8 cellular contexts compared by ENCODE assay signal in genomic region chr10:13784067-13784466, GRCh38.
A peak's percentile ranks its signal among the peaks of the same experiment; 100 is the strongest.
DNase-seq lines count a peak whose midpoint lies in the region; ATAC-seq and TF ChIP-seq lines count a peak whose summit lies in the region.

No MANE protein-coding gene starts in this region.

- H3K9me3 ChIP-seq in AG04450 (ENCODE audit: control insufficient read depth, insufficient read depth, low read length) (no peaks in the 10 kb centered on the region), Panc1 (ENCODE audit: control insufficient read depth, insufficient read depth, low read depth, low read length) (no peaks in the 10 kb centered on the region), fibroblast of lung (ENCODE audit: control insufficient read depth, insufficient read depth, low read depth, low read length) (no peaks in the 10 kb centered on the region), stomach (no peaks in the 10 kb centered on the region)

- H3K4me1 ChIP-seq in Panc1 (ENCODE audit: control insufficient read depth, insufficient read depth, low read length): no peaks in the 10 kb centered on the region
- peaks cover 13% of the 10 kb centered on the region for H3K4me1 ChIP-seq in fibroblast of lung (ENCODE audit: control insufficient read depth, extremely low read depth, insufficient read depth, low read length)
- H3K4me1 ChIP-seq in stomach: peaks cover 7 to 27% (median 17%) of the 10 kb centered on the region in 4 donors

- BruUV-seq in Panc1 (replicated peaks; lab: Mats Ljungman, UMichigan): no TSS peak

- WGBS in stomach, 5 donors: 51 to 87% (median 65%) methylated on average over 2 of the region's 2 CpGs

- H3K4me2 ChIP-seq in fibroblast of lung (ENCODE audit: extremely low read depth, insufficient read depth, low read length): no peak overlapping the region

- intact Hi-C loops in Panc1 (cut with micrococcal nuclease; ENCODE audit: unreplicated experiment): loop anchor here (10.0 kb wide), 1 partner anchor 311 kb away; no protein-coding TSS in a partner anchor
- intact Hi-C loops in stomach (cut with DNase I; ENCODE audit: low total_unique reads): no loop called here

- no peak for TF ChIP-seq EP300 in stomach (IDR thresholded peaks at IDR 0.05)

- TF ChIP-seq CTCF in AG04450 (IDR thresholded peaks at IDR 0.05; ENCODE audit: low read depth, low read length) (peak; percentile 32), GM12865 (IDR thresholded peaks at IDR 0.05; ENCODE audit: insufficient read depth, low read depth, low read length, missing control alignments) (peak; percentile 32), Panc1 (IDR thresholded peaks at IDR 0.05) (peak; percentile 59), fibroblast of lung (conservative IDR thresholded peaks at IDR 0.05 in 1 of 2, IDR thresholded peaks at IDR 0.05 in 1 of 2; ENCODE audit: low read depth in 1 of 2, low read length in 2 of 2) (peak in 1 of 2 donors; percentile 18), stomach (IDR thresholded peaks at IDR 0.05) (no peak)

- no peak overlapping the region for H2AFZ ChIP-seq in fibroblast of lung (ENCODE audit: low read length)

- H3K4me3 ChIP-seq in AG04450 (ENCODE audit: low read depth, low read length): no peak overlapping the region
- no peak overlapping the region for H3K4me3 ChIP-seq in GM12865 (ENCODE audit: low read depth, low read length)
- H3K4me3 ChIP-seq in Panc1 (ENCODE audit: low read depth in 2 of 2, low read length in 2 of 2): no peak overlapping the region
- no peak overlapping the region for H3K4me3 ChIP-seq in fibroblast of lung (replicated peaks in 1 of 4; ENCODE audit: control extremely low read depth in 1 of 4, insufficient read depth in 1 of 4, low read depth in 3 of 4, low read length in 4 of 4)
- no peak overlapping the region for H3K4me3 ChIP-seq in stomach

- POLR2A ChIA-PET in AG04450 (lab: Yijun Ruan, JAX) (interaction anchor here (0.6 to 1.3 kb wide), 2 partner anchors 326 to 401 kb away, joined by 4 to 5 read pairs; no protein-coding TSS in a partner anchor), Panc1 (lab: Charles Lee) (interaction anchor here (0.7 kb wide), 1 partner anchor 67 kb away, joined by 4 read pairs; no protein-coding TSS in a partner anchor)

- peak; percentile 82; the same call in 1 of the 2 replicates for ATAC-seq in Panc1
- ATAC-seq in HG02973 (IDR thresholded peaks at IDR 0.05; ENCODE audit: unreplicated experiment): no peak

- H3K27ac ChIP-seq in AG04450 (ENCODE audit: low read depth, low read length) (no peak overlapping the region), Panc1 (ENCODE audit: low read length) (no peak overlapping the region), fibroblast of lung (ENCODE audit: insufficient read depth, low read length) (no peak overlapping the region), stomach (no peak overlapping the region)

- H3K9ac ChIP-seq in fibroblast of lung (ENCODE audit: insufficient read depth, low read length): no peak overlapping the region

- no peak for DNase-seq in AG04450 (ENCODE audit: low read depth, low spot score)
- peak; percentile 64 for DNase-seq in GM12865 (ENCODE audit: low read depth)
- DNase-seq in Panc1 (ENCODE audit: low read depth, low spot score): no peak
- peak; percentile 30 to 50 for DNase-seq in fibroblast of lung (ENCODE audit: low read depth in 2 of 2)
- DNase-seq in NCI-H128 (lab: John Stamatoyannopoulos, UW; ENCODE audit: unreplicated experiment): no peak
- no peak for DNase-seq in occipital lobe (lab: John Stamatoyannopoulos, UW)
- DNase-seq in stomach: no peak

- H4K20me1 ChIP-seq in fibroblast of lung (ENCODE audit: control insufficient read depth, extremely low read depth, insufficient read depth, low read length): no peaks in the 10 kb centered on the region

- in situ Hi-C loops in Panc1 (cut with HindIII; ENCODE audit: low pct_unique_long_range_greater_than_20kb, low sequenced_read_pairs): no loop called here

- TF ChIP-seq POLR2A in stomach (IDR thresholded peaks at IDR 0.05): no peak

- H3K36me3 ChIP-seq in Panc1 (ENCODE audit: control insufficient read depth, insufficient read depth, low read length) (no peaks in the 10 kb centered on the region), fibroblast of lung (ENCODE audit: control insufficient read depth, insufficient read depth, low read length) (no peaks in the 10 kb centered on the region), stomach (no peaks in the 10 kb centered on the region)

- H3K79me2 ChIP-seq in fibroblast of lung (ENCODE audit: control insufficient read depth, insufficient read depth, low read length): no peaks in the 10 kb centered on the region

- CTCF ChIA-PET in AG04450 (lab: Charles Lee): interaction anchor here (0.6 to 3.8 kb wide), 7 partner anchors 124 to 413 kb away, joined by 3 to 17 read pairs (median 4); no protein-coding TSS in a partner anchor
- CTCF ChIA-PET in Panc1 (lab: Charles Lee): interaction anchor here (0.6 kb wide), 1 partner anchor 8 kb away, joined by 3 read pairs; no protein-coding TSS in a partner anchor

- H3K27me3 ChIP-seq in AG04450 (ENCODE audit: control insufficient read depth, insufficient read depth, low read length) (no peaks in the 10 kb centered on the region), Panc1 (ENCODE audit: control insufficient read depth, insufficient read depth, low read length) (no peaks in the 10 kb centered on the region), fibroblast of lung (ENCODE audit: control insufficient read depth, insufficient read depth, low read length) (no peaks in the 10 kb centered on the region), stomach (no peaks in the 10 kb centered on the region)

Comparison
In these comparisons a context has a peak if more than half of its experiments do, and no peak if none do; other contexts are left out.
1. DNase-seq: peak in GM12865 (single experiment) and fibroblast of lung (2 of 2); none in AG04450 (single experiment), Panc1 (single experiment), NCI-H128 (single experiment), occipital lobe (single experiment) and stomach (single experiment).
2. CTCF ChIP-seq: peak in AG04450 (single experiment), GM12865 (single experiment) and Panc1 (single experiment); none in stomach (0 of 7).